28 cellular contexts compared by ENCODE assay signal in the genomic region with DNA sequence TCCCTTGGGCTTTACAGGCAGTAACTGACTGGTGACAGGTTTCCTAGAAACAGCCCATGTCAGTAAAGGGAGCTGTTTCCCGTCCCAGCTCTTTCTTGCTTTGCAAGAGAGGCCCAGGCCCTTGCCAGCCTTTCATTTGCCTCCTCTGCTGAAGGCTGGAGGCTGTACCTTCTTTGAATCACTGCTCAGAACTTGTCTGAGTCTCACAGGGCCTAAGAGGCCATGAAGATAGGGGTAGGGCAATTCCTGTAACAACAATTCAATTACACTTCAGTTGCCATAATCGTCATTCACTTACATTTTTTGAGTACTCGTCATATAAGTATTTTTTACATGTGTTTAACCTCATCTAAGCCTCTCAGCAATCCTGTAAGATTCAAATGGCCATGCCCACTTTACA. TPM values are rescaled to one million over a fixed set of nuclear protein-coding genes. Genes with fewer than 3 reads are reported as not detected.
"Had no signal": no experiment of that assay in that cellular context is flagged by ENCODE, and none has a peak within 500 bp of the region (broad histone marks: within the 10 kb centered on the region; RNA-seq: fewer than 3 reads in every experiment).

No MANE protein-coding gene starts in this region.

- ATAC-seq: activated CD4-positive, CD25-positive, alpha-beta regulatory T cell treated with anti-CD3 and anti-CD28 coated beads, Interleukin-2, amount 50 U/mL, for 24 hours; activated CD8-positive, alpha-beta T cell treated with anti-CD3 and anti-CD28 coated beads for 36 hours; activated naive CD8-positive, alpha-beta T cell treated with anti-CD3 and anti-CD28 coated beads, Interleukin-2, amount 50 U/mL, for 24 hours; activated T-cell treated with anti-CD3 and anti-CD28 coated beads, Interleukin-2, amount 50 U/mL, for 4 hours; body of pancreas; T-helper 17 cell had no signal

- H3K4me3 ChIP-seq: adrenal gland, body of pancreas, esophagus squamous epithelium had no signal

- H3K27ac ChIP-seq: adrenal gland, body of pancreas, epithelial cell of prostate, esophagus squamous epithelium, WERI-Rb-1 had no signal

- FAIRE-seq: colon, endometrium, endothelial cell of umbilical vein, frontal cortex had no signal

- H3K9me3 ChIP-seq: adrenal gland, body of pancreas, esophagus squamous epithelium had no signal

- H3K36me3 ChIP-seq: adrenal gland, esophagus squamous epithelium, WERI-Rb-1 had no signal

- DNase-seq: activated B cell treated with CpG ODN at 0.5 μM for 24 hours; activated CD4-positive, alpha-beta T cell treated with anti-CD3 and anti-CD28 coated beads for 48 hours; activated CD4-positive, alpha-beta T cell treated with anti-CD3 and anti-CD28 coated beads, Interleukin-2, amount 50 U/mL, for 1 hour; activated CD4-positive, alpha-beta T cell treated with anti-CD3 and anti-CD28 coated beads, Interleukin-2, amount 50 U/mL, for 48 hours; activated CD8-positive, alpha-beta memory T cell treated with anti-CD3 and anti-CD28 coated beads for 24 hours; activated CD8-positive, alpha-beta T cell treated with anti-CD3 and anti-CD28 coated beads for 36 hours; activated effector memory CD4-positive, alpha-beta T cell treated with anti-CD3 and anti-CD28 coated beads, Interleukin-2, amount 50 U/mL, for 16 hours; activated naive CD4-positive, alpha-beta T cell treated with anti-CD3 and anti-CD28 coated beads for 36 hours; activated naive CD8-positive, alpha-beta T cell treated with anti-CD3 and anti-CD28 coated beads for 36 hours; activated naive CD8-positive, alpha-beta T cell treated with anti-CD3 and anti-CD28 coated beads, Interleukin-2, amount 50 U/mL, for 24 hours; activated T-cell treated with anti-CD3 and anti-CD28 coated beads, Interleukin-2, amount 50 U/mL, for 4 hours; adrenal gland; amygdala; aorta; body of pancreas; caudate nucleus; effector CD8-positive, alpha-beta T cell; esophagus squamous epithelium; T-helper 1 cell; T-helper 17 cell; T1000; WERI-Rb-1 had no signal

- H3K27me3 ChIP-seq: adrenal gland had no signal

- H3K4me1 ChIP-seq: adrenal gland, body of pancreas had no signal

RNA-seq across cellular contexts. Expression of a gene that starts 25.9 kb away (rescaled TPM):
- total RNA-seq: activated CD8-positive, alpha-beta T cell treated with anti-CD3 and anti-CD28 coated beads for 36 hours; activated naive CD4-positive, alpha-beta T cell treated with anti-CD3 and anti-CD28 coated beads for 36 hours; activated naive CD8-positive, alpha-beta T cell treated with anti-CD3 and anti-CD28 coated beads for 36 hours had no signal
